23 cellular contexts compared by ENCODE assay signal in the genomic region with DNA sequence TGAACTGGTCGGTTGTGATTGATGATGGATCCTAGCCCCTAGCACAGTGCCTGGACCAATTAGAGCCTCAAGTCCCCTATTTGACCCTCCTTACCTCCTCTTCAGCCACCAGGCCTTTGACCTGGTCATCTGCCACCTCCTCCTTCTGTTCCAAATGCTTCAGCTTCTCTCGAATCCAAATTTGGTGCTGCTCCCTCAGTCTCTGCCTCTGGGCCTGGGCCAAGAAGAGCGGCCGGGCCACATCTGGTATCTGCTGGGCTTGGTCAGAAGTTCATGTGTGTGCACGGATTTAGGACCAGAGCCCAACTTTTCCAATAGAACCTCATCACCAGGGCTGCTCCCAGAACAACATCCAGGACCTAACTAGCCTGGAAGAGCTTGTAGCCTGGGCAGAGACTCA. TPM values are rescaled to one million over a fixed set of nuclear protein-coding genes. Genes with fewer than 3 reads are reported as not detected.
DNase-seq lines count a peak whose midpoint lies in the region; ATAC-seq and TF ChIP-seq lines count a peak whose summit lies in the region.
"Had no signal": no experiment of that assay in that cellular context is flagged by ENCODE, and none has a peak within 500 bp of the region (broad histone marks: within the 10 kb centered on the region; RNA-seq: fewer than 3 reads in every experiment).

No MANE protein-coding gene starts in this region.

- H3F3A ChIP-seq in neural progenitor cell (ENCODE audit: low read depth) = no peaks in the 10 kb centered on the region
- H3F3A ChIP-seq in GM23338 (replicated peaks; ENCODE audit: low read depth) = no peaks in the 10 kb centered on the region

- no peaks in the 10 kb centered on the region for H3K9me3 ChIP-seq in neural progenitor cell (ENCODE audit: low read depth)
- H3K9me3 ChIP-seq: BLaER1 had no signal

- H3K27ac Mint-ChIP-seq in neural progenitor cell (peak overlapping the region; percentile 87), GM23338 (no peak overlapping the region)
- H3K27ac Mint-ChIP-seq: type B pancreatic cell had no signal

- H3K36me3 ChIP-seq in neural progenitor cell = no peaks in the 10 kb centered on the region
- H3K36me3 ChIP-seq in GM23338 (ENCODE audit: insufficient read depth) = no peaks in the 10 kb centered on the region

- no peak overlapping the region for H3K4me3 ChIP-seq in neural progenitor cell
- no peak overlapping the region for H3K4me3 ChIP-seq in GM23338
- H3K4me3 ChIP-seq: BLaER1, GM23248, K562 had no signal

- H3K27me3 Mint-ChIP-seq in neural progenitor cell (ENCODE audit: insufficient read depth, low read depth) (peaks cover 6% of the 10 kb centered on the region), GM23338 (ENCODE audit: insufficient read depth, low read depth, poor library complexity) (peaks cover 8% of the 10 kb centered on the region)
- H3K27me3 Mint-ChIP-seq: type B pancreatic cell had no signal

- H3K4me2 ChIP-seq in neural progenitor cell = no peak overlapping the region
- no peak overlapping the region for H3K4me2 ChIP-seq in GM23338
- H3K4me2 ChIP-seq: BLaER1 had no signal

- no peak overlapping the region for H2AFZ ChIP-seq in neural progenitor cell (replicated peaks)
- H2AFZ ChIP-seq in GM23338 = no peak overlapping the region
- H2AFZ ChIP-seq: GM23248 had no signal

- H3K4me1 ChIP-seq in neural progenitor cell = no peaks in the 10 kb centered on the region
- no peaks in the 10 kb centered on the region for H3K4me1 ChIP-seq in GM23338 (ENCODE audit: insufficient read depth)

- H3K36me3 Mint-ChIP-seq in neural progenitor cell (peaks cover 8% of the 10 kb centered on the region), GM23338 (ENCODE audit: low read depth) (peaks cover 16% of the 10 kb centered on the region)

- intact Hi-C loops in Right ventricle myocardium superior (cut with DNase I) = loop anchor here (5.0 kb wide), 1 partner anchor 61 kb away; a partner anchor contains a TSS

- H3K4me1 Mint-ChIP-seq in neural progenitor cell = peaks cover under 1% of the 10 kb centered on the region
- H3K4me1 Mint-ChIP-seq in GM23338 = no peaks in the 10 kb centered on the region; the same call in 2 of the 3 replicates

- H3K9ac ChIP-seq in neural progenitor cell = no peak overlapping the region
- H3K9ac ChIP-seq: BLaER1, GM23248 had no signal

- H3K27me3 ChIP-seq in neural progenitor cell (no peaks in the 10 kb centered on the region), GM23338 (ENCODE audit: insufficient read depth) (no peaks in the 10 kb centered on the region)

- H4K20me1 ChIP-seq in neural progenitor cell (ENCODE audit: low read depth) = no peaks in the 10 kb centered on the region
- peaks cover 8% of the 10 kb centered on the region; the same call in 1 of the 2 replicates for H4K20me1 ChIP-seq in GM23338 (replicated peaks; ENCODE audit: insufficient read depth)
- H4K20me1 ChIP-seq: BLaER1 had no signal

- H3K9me3 Mint-ChIP-seq in neural progenitor cell (no peaks in the 10 kb centered on the region), GM23338 (no peaks in the 10 kb centered on the region)
- H3K9me3 Mint-ChIP-seq: type B pancreatic cell had no signal

- H3K9me2 ChIP-seq in GM23338 (ENCODE audit: insufficient read depth) = no peaks in the 10 kb centered on the region

- H3K4me3 Mint-ChIP-seq in neural progenitor cell = no peak overlapping the region
- H3K4me3 Mint-ChIP-seq in GM23338 = no peak overlapping the region
- H3K4me3 Mint-ChIP-seq: type B pancreatic cell had no signal

- DNase-seq in activated CD8-positive, alpha-beta memory T cell treated with anti-CD3 and anti-CD28 coated beads, Interleukin-2, amount 50 U/mL, for 48 hours = peak; percentile 22
- DNase-seq in activated CD8-positive, alpha-beta memory T cell treated with anti-CD3 and anti-CD28 coated beads for 24 hours = no peak
- DNase-seq in Right ventricle myocardium superior (peak; percentile 65), neural progenitor cell (ENCODE audit: low spot score) (no peak), substantia nigra (lab: John Stamatoyannopoulos, UW) (peak in 1 of 49 donors; percentile 38), NCI-H187 treated with DMSO at 0.1 percent for 48 hours (lab: John Stamatoyannopoulos, UW) (no peak), GM23338 (ENCODE audit: low spot score) (no peak)
- DNase-seq: 8988T; activated CD4-positive, alpha-beta T cell treated with anti-CD3 and anti-CD28 coated beads for 1 hour; activated CD8-positive, alpha-beta memory T cell treated with anti-CD3 and anti-CD28 coated beads, Interleukin-2, amount 50 U/mL, for 4 hours; activated naive CD4-positive, alpha-beta T cell; cortex of kidney; DMS 273 treated with DMSO at 0.1 percent for 48 hours; GDM1; GM23248; mesenchymal stem cell; NCI-H526; SHP77 treated with DMSO at 0.1 percent for 48 hours; stimulated activated CD4-positive, alpha-beta T cell treated with anti-CD3 and anti-CD28 coated beads, Interleukin-4, amount 100 ng/mL, for 24 hours had no signal

- peak; percentile 29 for ATAC-seq in Right ventricle myocardium superior (ENCODE audit: poor library complexity)
- ATAC-seq in HG03095 (IDR thresholded peaks at IDR 0.05; ENCODE audit: unreplicated experiment) = no peak
- ATAC-seq in GM23338 = no peak
- ATAC-seq: K562 had no signal

- TF ChIP-seq CTCF in neural progenitor cell (IDR thresholded peaks at IDR 0.05) (no peak), GM23338 (conservative IDR thresholded peaks at IDR 0.05; ENCODE audit: low read depth in 2 of 2) (no peak)

- peaks cover 4% of the 10 kb centered on the region for H3K79me2 ChIP-seq in neural progenitor cell (ENCODE audit: low read depth)
- no peaks in the 10 kb centered on the region for H3K79me2 ChIP-seq in GM23338 (replicated peaks; ENCODE audit: insufficient read depth)

- H3K27ac ChIP-seq in neural progenitor cell (no peak overlapping the region), substantia nigra (ENCODE audit: low read depth, low read length, poor library complexity, severe bottlenecking) (peak overlapping the region; percentile 14), GM23338 (ENCODE audit: low read depth) (no peak overlapping the region)
- H3K27ac ChIP-seq: BLaER1, GM23248 had no signal

TF ChIP-seq in GM23338, 12 proteins besides CTCF, POLR2A, EP300 and RAD21 (continues in another document):
- TF ChIP-seq, protein P1, sequence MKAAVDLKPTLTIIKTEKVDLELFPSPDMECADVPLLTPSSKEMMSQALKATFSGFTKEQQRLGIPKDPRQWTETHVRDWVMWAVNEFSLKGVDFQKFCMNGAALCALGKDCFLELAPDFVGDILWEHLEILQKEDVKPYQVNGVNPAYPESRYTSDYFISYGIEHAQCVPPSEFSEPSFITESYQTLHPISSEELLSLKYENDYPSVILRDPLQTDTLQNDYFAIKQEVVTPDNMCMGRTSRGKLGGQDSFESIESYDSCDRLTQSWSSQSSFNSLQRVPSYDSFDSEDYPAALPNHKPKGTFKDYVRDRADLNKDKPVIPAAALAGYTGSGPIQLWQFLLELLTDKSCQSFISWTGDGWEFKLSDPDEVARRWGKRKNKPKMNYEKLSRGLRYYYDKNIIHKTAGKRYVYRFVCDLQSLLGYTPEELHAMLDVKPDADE (IDR thresholded peaks at IDR 0.05) = no peak
- TF ChIP-seq, protein P2, sequence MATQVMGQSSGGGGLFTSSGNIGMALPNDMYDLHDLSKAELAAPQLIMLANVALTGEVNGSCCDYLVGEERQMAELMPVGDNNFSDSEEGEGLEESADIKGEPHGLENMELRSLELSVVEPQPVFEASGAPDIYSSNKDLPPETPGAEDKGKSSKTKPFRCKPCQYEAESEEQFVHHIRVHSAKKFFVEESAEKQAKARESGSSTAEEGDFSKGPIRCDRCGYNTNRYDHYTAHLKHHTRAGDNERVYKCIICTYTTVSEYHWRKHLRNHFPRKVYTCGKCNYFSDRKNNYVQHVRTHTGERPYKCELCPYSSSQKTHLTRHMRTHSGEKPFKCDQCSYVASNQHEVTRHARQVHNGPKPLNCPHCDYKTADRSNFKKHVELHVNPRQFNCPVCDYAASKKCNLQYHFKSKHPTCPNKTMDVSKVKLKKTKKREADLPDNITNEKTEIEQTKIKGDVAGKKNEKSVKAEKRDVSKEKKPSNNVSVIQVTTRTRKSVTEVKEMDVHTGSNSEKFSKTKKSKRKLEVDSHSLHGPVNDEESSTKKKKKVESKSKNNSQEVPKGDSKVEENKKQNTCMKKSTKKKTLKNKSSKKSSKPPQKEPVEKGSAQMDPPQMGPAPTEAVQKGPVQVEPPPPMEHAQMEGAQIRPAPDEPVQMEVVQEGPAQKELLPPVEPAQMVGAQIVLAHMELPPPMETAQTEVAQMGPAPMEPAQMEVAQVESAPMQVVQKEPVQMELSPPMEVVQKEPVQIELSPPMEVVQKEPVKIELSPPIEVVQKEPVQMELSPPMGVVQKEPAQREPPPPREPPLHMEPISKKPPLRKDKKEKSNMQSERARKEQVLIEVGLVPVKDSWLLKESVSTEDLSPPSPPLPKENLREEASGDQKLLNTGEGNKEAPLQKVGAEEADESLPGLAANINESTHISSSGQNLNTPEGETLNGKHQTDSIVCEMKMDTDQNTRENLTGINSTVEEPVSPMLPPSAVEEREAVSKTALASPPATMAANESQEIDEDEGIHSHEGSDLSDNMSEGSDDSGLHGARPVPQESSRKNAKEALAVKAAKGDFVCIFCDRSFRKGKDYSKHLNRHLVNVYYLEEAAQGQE (IDR thresholded peaks at IDR 0.05; ENCODE audit: unreplicated experiment) = no peak
- TF ChIP-seq NANOG (IDR thresholded peaks at IDR 0.05; ENCODE audit: borderline replicate concordance) (no peak), CREB1 (CRISPR knock-in tag; IDR thresholded peaks at IDR 0.05; ENCODE audit: low read depth) (no peak), STAT1 (IDR thresholded peaks at IDR 0.05; ENCODE audit: unreplicated experiment) (no peak), ZNF114 (CRISPR knock-in tag; IDR thresholded peaks at IDR 0.05) (no peak), POLR2AphosphoS5 (IDR thresholded peaks at IDR 0.05; ENCODE audit: low read depth) (no peak)

RNA-seq across cellular contexts. Expression of a gene that starts 6.5 kb away (rescaled TPM):
- total RNA-seq in Right ventricle myocardium superior = 81.4 TPM
- 20.7 and 26.7 TPM in 2 replicates for total RNA-seq in neural progenitor cell (ENCODE audit: low replicate concordance)
- 34.4 and 39.1 TPM in 2 replicates for total RNA-seq in GM23338 (2014; rRNA removed; shearing (Covaris generic))
- 17.7 and 19.0 TPM in 2 replicates for polyA plus RNA-seq in GM23338 (2016; fragmentation: Nextera tagmentation; extraction: Ambion mirVana)

RNA-seq across cellular contexts. Expression of a gene that starts 6.7 kb away (rescaled TPM):
- total RNA-seq in Right ventricle myocardium superior (10.2 TPM), neural progenitor cell (ENCODE audit: low replicate concordance) (20.7 and 23.6 TPM in 2 replicates)
- 10.2 and 15.4 TPM in 2 replicates for total RNA-seq in GM23338 (2014; rRNA removed; shearing (Covaris generic))
- polyA plus RNA-seq in GM23338 (2016; fragmentation: Nextera tagmentation; extraction: Ambion mirVana) = 7.7 and 9.0 TPM in 2 replicates

RNA-seq across cellular contexts. Expression of a gene that starts 13.8 kb away (rescaled TPM):
- total RNA-seq in Right ventricle myocardium superior (23.1 TPM), neural progenitor cell (ENCODE audit: low replicate concordance) (16.9 and 26.9 TPM in 2 replicates)
- 29.7 and 38.4 TPM in 2 replicates for total RNA-seq in GM23338 (2014; rRNA removed; shearing (Covaris generic))
- 67.2 and 74.7 TPM in 2 replicates for polyA plus RNA-seq in GM23338 (2016; fragmentation: Nextera tagmentation; extraction: Ambion mirVana)

RNA-seq across cellular contexts. Expression of a gene that starts 23.6 kb away (rescaled TPM):
- total RNA-seq in Right ventricle myocardium superior (12.0 TPM), neural progenitor cell (ENCODE audit: low replicate concordance) (0.53 and 1.1 TPM in 2 replicates)
- 2.4 TPM in 1 of 2 replicates, not detected in the other for total RNA-seq in GM23338 (2014; rRNA removed; shearing (Covaris generic))
- polyA plus RNA-seq in GM23338 (2016; fragmentation: Nextera tagmentation; extraction: Ambion mirVana) = 20.2 and 21.5 TPM in 2 replicates

Comparison
In these comparisons a context has a peak if more than half of its experiments do, and no peak if none do; other contexts are left out.
1. DNase-seq: peak in activated CD8-positive, alpha-beta memory T cell treated with anti-CD3 and anti-CD28 coated beads, Interleukin-2, amount 50 U/mL, for 48 hours (single experiment) and Right ventricle myocardium superior (single experiment); none in activated CD8-positive, alpha-beta memory T cell treated with anti-CD3 and anti-CD28 coated beads for 24 hours (single experiment), neural progenitor cell (single experiment), NCI-H187 treated with DMSO at 0.1 percent for 48 hours (single experiment) and GM23338 (single experiment).